ENCODE assay signal across 9 cellular contexts in the genomic region with DNA sequence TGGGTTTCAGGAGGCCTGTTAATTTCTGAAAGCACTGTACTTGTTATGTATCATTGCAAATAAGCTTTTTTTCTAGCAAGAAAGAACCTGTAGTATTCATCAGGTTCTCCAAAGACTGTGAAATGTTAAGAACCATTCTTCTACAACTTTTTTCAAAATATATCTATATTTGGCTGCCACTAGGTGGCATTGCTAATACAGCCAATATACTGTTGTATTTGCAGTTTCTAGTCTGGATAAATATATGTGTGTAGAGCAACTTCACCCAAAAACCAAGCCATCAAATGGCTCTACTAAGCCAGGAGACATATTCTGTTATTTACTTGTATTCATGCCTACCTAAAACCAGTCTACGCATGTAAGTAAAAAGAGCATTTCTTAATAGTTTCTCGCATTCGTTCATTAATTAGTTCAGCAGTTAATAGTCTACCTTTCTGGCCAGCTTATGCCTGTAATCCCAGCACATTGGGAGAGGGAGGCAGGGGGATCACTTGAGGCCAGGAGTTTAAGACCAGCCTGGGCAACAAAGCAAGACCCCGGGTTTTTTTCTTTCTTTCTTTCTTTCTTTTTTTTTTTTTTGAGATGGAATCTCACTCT. TPM values are rescaled to one million over a fixed set of nuclear protein-coding genes. Genes with fewer than 3 reads are reported as not detected.
DNase-seq lines count a peak whose midpoint lies in the region; ATAC-seq and TF ChIP-seq lines count a peak whose summit lies in the region.
"Had no signal": no experiment of that assay in that cellular context is flagged by ENCODE, and none has a peak within 500 bp of the region (broad histone marks: within the 10 kb centered on the region; RNA-seq: fewer than 3 reads in every experiment).

No MANE protein-coding gene starts in this region.

- H3K4me3 ChIP-seq in IMR-90 (ENCODE audit: insufficient read depth, low read depth, low read length) = no peak overlapping the region

- TF ChIP-seq RAD21 in IMR-90 (IDR thresholded peaks at IDR 0.05; ENCODE audit: low read length) = peak; percentile 81

- no peak overlapping the region for H3K23ac ChIP-seq in IMR-90 (ENCODE audit: low read depth, low read length)

- peaks cover 3% of the 10 kb centered on the region for H3K4me1 ChIP-seq in IMR-90 (ENCODE audit: control insufficient read depth, insufficient read depth, low read length)

- H2BK15ac ChIP-seq in IMR-90 (ENCODE audit: low read depth, low read length) = no peak overlapping the region

- H4K8ac ChIP-seq in IMR-90 (ENCODE audit: low read depth in 2 of 2, low read length in 2 of 2) = no peak overlapping the region; a peak in 1 of 4 replicates

- POLR2A ChIA-PET in IMR-90 (lab: Charles Lee; ENCODE audit: unreplicated experiment) = no interaction called here

- no peak overlapping the region for H3K18ac ChIP-seq in IMR-90 (ENCODE audit: low read depth, low read length)

- peak overlapping the region; percentile 38 for H2BK5ac ChIP-seq in IMR-90 (ENCODE audit: low read depth, low read length, poor library complexity, severe bottlenecking)

- H4K5ac ChIP-seq in IMR-90 (ENCODE audit: low read depth, low read length) = no peak overlapping the region

- H3K27me3 Mint-ChIP-seq in T-helper 1 cell treated with Interleukin-12 subunit alpha and Interleukin-12 subunit beta and Interleukin-4 antibody, amounts not matched to agents 30 μg/mL and 1 μg/mL, for 36 hours (ENCODE audit: low read depth) = no peaks in the 10 kb centered on the region
- no peaks in the 10 kb centered on the region for H3K27me3 Mint-ChIP-seq in progenitor cell of endocrine pancreas
- H3K27me3 Mint-ChIP-seq: T-cell had no signal

- H3K9me3 ChIP-seq in IMR-90 (ENCODE audit: control insufficient read depth, insufficient read depth, low read length) = no peaks in the 10 kb centered on the region; the same call in 1 of the 2 replicates

- peaks cover 19% of the 10 kb centered on the region for H3K36me3 Mint-ChIP-seq in T-helper 1 cell treated with Interleukin-12 subunit alpha and Interleukin-12 subunit beta and Interleukin-4 antibody, amounts not matched to agents 30 μg/mL and 1 μg/mL, for 36 hours (ENCODE audit: low read depth)
- H3K36me3 Mint-ChIP-seq in progenitor cell of endocrine pancreas (ENCODE audit: insufficient read depth) = peaks cover 16% of the 10 kb centered on the region

- H3K9ac ChIP-seq in IMR-90 (ENCODE audit: low read depth, low read length) = no peak overlapping the region

- peaks cover 0 to 21% of the 10 kb centered on the region in 2 experiments; a peak in 2 of 4 replicates for H3K79me1 ChIP-seq in IMR-90 (ENCODE audit: low read depth in 1 of 2, low read length in 2 of 2)

- H3K4me1 Mint-ChIP-seq in T-helper 1 cell treated with Interleukin-12 subunit alpha and Interleukin-12 subunit beta and Interleukin-4 antibody, amounts not matched to agents 30 μg/mL and 1 μg/mL, for 36 hours (ENCODE audit: low read depth) = peaks cover 17% of the 10 kb centered on the region
- no peaks in the 10 kb centered on the region for H3K4me1 Mint-ChIP-seq in progenitor cell of endocrine pancreas (ENCODE audit: low read depth)

- WGBS in IMR-90 (ENCODE audit: extremely low coverage in 2 of 2, insufficient read length in 1 of 2), 2 experiments = no CpG with 5 or more reads among the region's 4 CpGs

- peaks cover 9% of the 10 kb centered on the region for H3K36me3 ChIP-seq in IMR-90 (ENCODE audit: control insufficient read depth, insufficient read depth, low read length)

- H4K91ac ChIP-seq in IMR-90 (ENCODE audit: insufficient read depth, low read depth, low read length) = no peak overlapping the region

- H2BK20ac ChIP-seq in IMR-90 (ENCODE audit: low read depth, low read length) = no peak overlapping the region

- no peak overlapping the region for H2AK9ac ChIP-seq in IMR-90 (replicated peaks; ENCODE audit: low read depth, low read length, poor library complexity)

- H3K27me3 ChIP-seq in IMR-90 (ENCODE audit: control insufficient read depth, insufficient read depth, low read length) = no peaks in the 10 kb centered on the region

- DNase-seq in DMS53 (lab: John Stamatoyannopoulos, UW) = peak; percentile 65
- DNase-seq in IMR-90 = peak; percentile 71
- peak; percentile 85 for DNase-seq in fibroblast of peridontal ligament (ENCODE audit: extremely low read depth)
- DNase-seq in progenitor cell of endocrine pancreas (ENCODE audit: low spot score, unreplicated experiment) = no peak
- DNase-seq in stimulated activated CD4-positive, alpha-beta T cell treated with anti-CD3 and anti-CD28 coated beads, Interleukin-4, amount 100 ng/mL, for 1 hour = no peak
- no peak for DNase-seq in posterior cingulate gyrus
- DNase-seq: T-cell had no signal

- no peak overlapping the region for H3K4me2 ChIP-seq in IMR-90 (ENCODE audit: low read depth, low read length)

- no peak overlapping the region for H3K4me3 Mint-ChIP-seq in T-helper 1 cell treated with Interleukin-12 subunit alpha and Interleukin-12 subunit beta and Interleukin-4 antibody, amounts not matched to agents 30 μg/mL and 1 μg/mL, for 36 hours
- H3K4me3 Mint-ChIP-seq in progenitor cell of endocrine pancreas (ENCODE audit: low read depth) = no peak overlapping the region
- H3K4me3 Mint-ChIP-seq: T-cell had no signal

- CTCF ChIA-PET in IMR-90 (lab: Yijun Ruan, JAX) = interaction anchor here (0.5 to 1.4 kb wide), 5 partner anchors 10 to 153 kb away, joined by 3 to 5 read pairs (median 4); no protein-coding TSS in a partner anchor

- intact Hi-C loops in IMR-90 (cut with micrococcal nuclease) = loop anchor here (1.0 to 10.0 kb wide), 2 partner anchors 112 to 288 kb away; no protein-coding TSS in a partner anchor
- intact Hi-C loops in posterior cingulate gyrus (cut with DNase I) = no loop called here

- TF ChIP-seq POLR2A in IMR-90 (IDR thresholded peaks at IDR 0.05; ENCODE audit: low read depth, low read length) = no peak

- peak; percentile 79 for TF ChIP-seq CTCF in IMR-90 (conservative IDR thresholded peaks at IDR 0.05; ENCODE audit: low read depth, low read length)
- TF ChIP-seq CTCF in progenitor cell of endocrine pancreas (IDR thresholded peaks at IDR 0.05; ENCODE audit: unreplicated experiment) = peak; percentile 74

- H3K9me3 Mint-ChIP-seq in T-helper 1 cell treated with Interleukin-12 subunit alpha and Interleukin-12 subunit beta and Interleukin-4 antibody, amounts not matched to agents 30 μg/mL and 1 μg/mL, for 36 hours = no peaks in the 10 kb centered on the region
- H3K9me3 Mint-ChIP-seq in progenitor cell of endocrine pancreas (ENCODE audit: low read depth) = peaks cover 11% of the 10 kb centered on the region

- H2AFZ ChIP-seq in IMR-90 (replicated peaks; ENCODE audit: low read length, poor library complexity) = no peak overlapping the region

- H2BK120ac ChIP-seq in IMR-90 (ENCODE audit: low read depth, low read length) = no peak overlapping the region

- H3K14ac ChIP-seq in IMR-90 (replicated peaks; ENCODE audit: low read depth, low read length) = no peak overlapping the region

- H3K4ac ChIP-seq in IMR-90 (ENCODE audit: low read depth, low read length) = no peak overlapping the region

- in situ Hi-C loops in IMR-90 (cut with MboI; ENCODE audit: low sequenced_read_pairs) = no loop called here

- H4K20me1 ChIP-seq in IMR-90 (ENCODE audit: insufficient read depth, low read length) = no peaks in the 10 kb centered on the region

- dilution Hi-C loops in IMR-90 (cut with HindIII; ENCODE audit: low sequenced_read_pairs, unreplicated experiment) = no loop called here

- peak overlapping the region; percentile 20; the same call in 1 of the 2 replicates for H3K27ac ChIP-seq in IMR-90 (ENCODE audit: insufficient read depth, low read length)

- H3K9me1 ChIP-seq in IMR-90 (ENCODE audit: insufficient read depth, low read length) = no peaks in the 10 kb centered on the region

- peak; percentile 88 for ATAC-seq in IMR-90 (ENCODE audit: low read depth)
- ATAC-seq in HG02763 (IDR thresholded peaks at IDR 0.05; ENCODE audit: unreplicated experiment) = no peak

- H2AK5ac ChIP-seq in IMR-90 (ENCODE audit: low read depth, low read length) = no peak overlapping the region

- H3K27ac Mint-ChIP-seq in T-helper 1 cell treated with Interleukin-12 subunit alpha and Interleukin-12 subunit beta and Interleukin-4 antibody, amounts not matched to agents 30 μg/mL and 1 μg/mL, for 36 hours = peak overlapping the region; percentile 59
- H3K27ac Mint-ChIP-seq in progenitor cell of endocrine pancreas = peak overlapping the region; percentile 7
- H3K27ac Mint-ChIP-seq: T-cell had no signal

- no peak overlapping the region for H3K56ac ChIP-seq in IMR-90 (ENCODE audit: extremely low read depth, insufficient read depth, low read length)

- no TSS peak for BruUV-seq in IMR-90 (replicated peaks; lab: Mats Ljungman, UMichigan)

TF ChIP-seq in IMR-90, 13 proteins besides CTCF, POLR2A, EP300 and RAD21:
- no peak for TF ChIP-seq USF2 (IDR thresholded peaks at IDR 0.05; ENCODE audit: low read depth, low read length)
- peak; percentile 78 for TF ChIP-seq SMC3 (IDR thresholded peaks at IDR 0.05; ENCODE audit: low read depth, low read length)

RNA-seq across cellular contexts. Expression of gene VMP1, which starts 39.5 kb away (rescaled TPM):
- total RNA-seq in IMR-90 (2012; rRNA removed) (197 and 272 TPM in 2 replicates), progenitor cell of endocrine pancreas (162 and 177 TPM in 2 replicates)
- 59.9 and 89.8 TPM in 2 replicates for polyA plus RNA-seq in IMR-90 (2012; rRNA removed)
- 9.5 and 20.9 TPM in 2 replicates for polyA plus RNA-seq in IMR-90 (2012; cell fraction: cytosol; rRNA removed)
- polyA plus RNA-seq in IMR-90 (2012; cell fraction: nucleus; rRNA removed; ENCODE audit: low replicate concordance) = 28.0 and 437 TPM in 2 replicates

RNA-seq across cellular contexts. Expression of gene PTRH2, which starts 39.7 kb away (rescaled TPM):
- total RNA-seq in IMR-90 (2012; rRNA removed) (24.9 and 41.7 TPM in 2 replicates), progenitor cell of endocrine pancreas (19.2 and 23.8 TPM in 2 replicates)
- 45.7 and 49.7 TPM in 2 replicates for polyA plus RNA-seq in IMR-90 (2012; rRNA removed)
- polyA plus RNA-seq in IMR-90 (2012; cell fraction: cytosol; rRNA removed) = 16.5 and 31.5 TPM in 2 replicates
- 4.6 and 33.1 TPM in 2 replicates for polyA plus RNA-seq in IMR-90 (2012; cell fraction: nucleus; rRNA removed; ENCODE audit: low replicate concordance)

Comparison
In these comparisons a context has a peak if more than half of its experiments do, and no peak if none do; other contexts are left out.
1. DNase-seq: peak in DMS53 (single experiment), IMR-90 (single experiment) and fibroblast of peridontal ligament (single experiment); none in progenitor cell of endocrine pancreas (single experiment), stimulated activated CD4-positive, alpha-beta T cell treated with anti-CD3 and anti-CD28 coated beads, Interleukin-4, amount 100 ng/mL, for 1 hour (single experiment) and posterior cingulate gyrus (0 of 10).